Comparison of ENCODE assay signal across 27 cellular contexts in genomic region chr9:18006591-18006990, GRCh38.
"Had no signal": no experiment of that assay in that cellular context is flagged by ENCODE, and none has a peak within 500 bp of the region (broad histone marks: within the 10 kb centered on the region; RNA-seq: fewer than 3 reads in every experiment).

No MANE protein-coding gene starts in this region.

- H3K27ac ChIP-seq: ascending aorta, brain microvascular endothelial cell, epithelial cell of prostate, esophagus squamous epithelium, gastroesophageal sphincter had no signal

- H3K9me3 ChIP-seq: ascending aorta, esophagus squamous epithelium, gastroesophageal sphincter had no signal

- DNase-seq: activated CD4-positive, alpha-beta memory T cell treated with anti-CD3 and anti-CD28 coated beads for 36 hours; activated CD4-positive, alpha-beta T cell treated with anti-CD3 and anti-CD28 coated beads for 36 hours; activated CD4-positive, alpha-beta T cell treated with anti-CD3 and anti-CD28 coated beads, Interleukin-2, amount 10 ng/mL, durations not matched to agents 24 days and 14 days; activated CD4-positive, CD25-positive, alpha-beta regulatory T cell; activated CD4-positive, CD25-positive, alpha-beta regulatory T cell treated with anti-CD3 and anti-CD28 coated beads, Interleukin-2, amount 50 U/mL, for 72 hours; activated CD8-positive, alpha-beta memory T cell treated with anti-CD3 and anti-CD28 coated beads, Interleukin-2, amount 10 ng/mL, durations not matched to agents 7 days and 5 days; activated CD8-positive, alpha-beta memory T cell treated with anti-CD3 and anti-CD28 coated beads, Interleukin-2, amount 50 U/mL, for 4 hours; activated CD8-positive, alpha-beta T cell treated with anti-CD3 and anti-CD28 coated beads, Interleukin-2, amount 10 ng/mL, durations not matched to agents 7 days and 5 days; activated gamma-delta T cell; activated naive CD4-positive, alpha-beta T cell; activated naive CD4-positive, alpha-beta T cell treated with anti-CD3 and anti-CD28 coated beads, Interleukin-2, amount 10 ng/mL, durations not matched to agents 7 days and 5 days; activated naive CD8-positive, alpha-beta T cell treated with anti-CD3 and anti-CD28 coated beads, Interleukin-2, amount 10 ng/mL, durations not matched to agents 7 days and 5 days; activated T-cell treated with anti-CD3 and anti-CD28 coated beads, Interleukin-2, amount 50 U/mL, for 24 hours; activated T-cell treated with anti-CD3 and anti-CD28 coated beads, Interleukin-2, amount 50 U/mL, for 72 hours; brain microvascular endothelial cell; caudate nucleus; cortex of kidney; effector CD8-positive, alpha-beta T cell; esophagus squamous epithelium; foreskin melanocyte; T-helper 2 cell had no signal

- H3K27me3 ChIP-seq: ascending aorta, brain microvascular endothelial cell, esophagus squamous epithelium, gastroesophageal sphincter had no signal

- H3K4me3 ChIP-seq: ascending aorta, esophagus squamous epithelium, gastroesophageal sphincter had no signal

- H3K36me3 ChIP-seq: ascending aorta, brain microvascular endothelial cell, esophagus squamous epithelium, gastroesophageal sphincter had no signal

- H3K4me1 ChIP-seq: ascending aorta, esophagus squamous epithelium had no signal

- FAIRE-seq: colon, endometrium, endothelial cell of umbilical vein had no signal
